Comparison of ENCODE assay signal across 8 cellular contexts in genomic region chr5:36177715-36178556, GRCh38. TPM values are rescaled to one million over a fixed set of nuclear protein-coding genes. Genes with fewer than 3 reads are reported as not detected.
A peak's percentile ranks its signal among the peaks of the same experiment; 100 is the strongest.
DNase-seq lines count a peak whose midpoint lies in the region; ATAC-seq and TF ChIP-seq lines count a peak whose summit lies in the region.

No MANE protein-coding gene starts in this region.

- no peak overlapping the region for H3K4me3 Mint-ChIP-seq in CD4-positive, alpha-beta T cell
- H3K4me3 Mint-ChIP-seq in HFFc6 = no peak overlapping the region

- H3K27ac ChIP-seq in CD4-positive, alpha-beta T cell (ENCODE audit: low read depth, low read length) = no peak overlapping the region
- H3K27ac ChIP-seq in RWPE1 (no peak overlapping the region), psoas muscle (no peak overlapping the region)

- H3K27me3 ChIP-seq in CD4-positive, alpha-beta T cell (ENCODE audit: control insufficient read depth, insufficient read depth, low read length) = no peaks in the 10 kb centered on the region
- H3K27me3 ChIP-seq in psoas muscle (ENCODE audit: insufficient read depth in 3 of 3, low read length in 2 of 3) = no peaks in the 10 kb centered on the region

- H3K4me3 ChIP-seq in fibroblast of mammary gland (ENCODE audit: control insufficient read depth, low read depth, low read length) (no peak overlapping the region), psoas muscle (no peak overlapping the region)

- H3K9me3 ChIP-seq in CD4-positive, alpha-beta T cell (ENCODE audit: control insufficient read depth, low read length) = no peaks in the 10 kb centered on the region
- H3K9me3 ChIP-seq in psoas muscle = no peaks in the 10 kb centered on the region

- POLR2A ChIA-PET in CD4-positive, alpha-beta T cell (lab: Charles Lee) = interaction anchor here (1.1 kb wide), 1 partner anchor 64 kb away, joined by 4 read pairs; the partner anchor contains the start of gene NADK2
- POLR2A ChIA-PET in RWPE1 (lab: Yijun Ruan, JAX; ENCODE audit: low non-redundant PET) = no interaction called here

- ATAC-seq in CD4-positive, alpha-beta T cell (ENCODE audit: poor library complexity) = no peak
- ATAC-seq in psoas muscle (peak in 2 of 4 donors; percentile 50 to 79), HG03025 (IDR thresholded peaks at IDR 0.05; ENCODE audit: low FRiP score, unreplicated experiment) (no peak), GM19463 (IDR thresholded peaks at IDR 0.05; ENCODE audit: unreplicated experiment) (no peak)
- no peak for ATAC-seq in activated naive CD4-positive, alpha-beta T cell treated with anti-CD3 and anti-CD28 coated beads, Interleukin-2, amount 50 U/mL, for 72 hours

- intact Hi-C loops in CD4-positive, alpha-beta T cell (cut with DNase I, micrococcal nuclease) = no loop called here
- intact Hi-C loops in psoas muscle (cut with DNase I) = loop anchor here in 1 of 2 donors (5.0 to 10.0 kb wide), 2 partner anchors 47 to 129 kb away; no protein-coding TSS in a partner anchor

- H3K36me3 ChIP-seq in psoas muscle (ENCODE audit: insufficient read depth in 1 of 2, low read depth in 1 of 2) = peaks cover 8 to 90% of the 10 kb centered on the region in 2 donors

- H3K27ac Mint-ChIP-seq in CD4-positive, alpha-beta T cell = no peak overlapping the region
- no peak overlapping the region for H3K27ac Mint-ChIP-seq in HFFc6
- H3K27ac Mint-ChIP-seq in activated naive CD4-positive, alpha-beta T cell treated with anti-CD3 and anti-CD28 coated beads, Interleukin-2, amount 50 U/mL, for 72 hours = peak overlapping the region in 1 of 2 donors; percentile 62

- 67 to 69% (median 68%) methylated on average over 3 of the region's 3 CpGs for WGBS in psoas muscle, 3 donors

- DNase-seq in CD4-positive, alpha-beta T cell = no peak
- peak; percentile 37 for DNase-seq in HFFc6
- DNase-seq in RWPE1 (ENCODE audit: low spot score) = peak; percentile 41
- peak; percentile 71 for DNase-seq in fibroblast of mammary gland (ENCODE audit: low read depth)
- no peak for DNase-seq in psoas muscle
- no peak for DNase-seq in activated naive CD4-positive, alpha-beta T cell treated with anti-CD3 and anti-CD28 coated beads, Interleukin-2, amount 50 U/mL, for 72 hours (ENCODE audit: low spot score in 2 of 2)

- H3K4me1 Mint-ChIP-seq in CD4-positive, alpha-beta T cell (ENCODE audit: low read depth) = no peaks in the 10 kb centered on the region
- no peaks in the 10 kb centered on the region for H3K4me1 Mint-ChIP-seq in HFFc6 (ENCODE audit: low read depth)

- peak; percentile 12 for TF ChIP-seq CTCF in CD4-positive, alpha-beta T cell (IDR thresholded peaks at IDR 0.05)
- peak; percentile 81 for TF ChIP-seq CTCF in HFFc6 (IDR thresholded peaks at IDR 0.05)
- peak; percentile 80 for TF ChIP-seq CTCF in RWPE1 (conservative IDR thresholded peaks at IDR 0.05; ENCODE audit: low read depth)
- TF ChIP-seq CTCF in fibroblast of mammary gland (conservative IDR thresholded peaks at IDR 0.05; ENCODE audit: control insufficient read depth, insufficient read depth, low read depth, low read length) = peak; percentile 65
- peak; percentile 53 for TF ChIP-seq CTCF in psoas muscle (IDR thresholded peaks at IDR 0.05)

- no peaks in the 10 kb centered on the region for H3K27me3 Mint-ChIP-seq in CD4-positive, alpha-beta T cell
- H3K27me3 Mint-ChIP-seq in HFFc6 (ENCODE audit: insufficient read depth) = no peaks in the 10 kb centered on the region

- H3K36me3 Mint-ChIP-seq in CD4-positive, alpha-beta T cell (ENCODE audit: low read depth) = peaks cover 93% of the 10 kb centered on the region
- peaks cover 47% of the 10 kb centered on the region for H3K36me3 Mint-ChIP-seq in HFFc6 (ENCODE audit: low read depth)
- peaks cover 0 to 20% of the 10 kb centered on the region in 2 donors for H3K36me3 Mint-ChIP-seq in activated naive CD4-positive, alpha-beta T cell treated with anti-CD3 and anti-CD28 coated beads, Interleukin-2, amount 50 U/mL, for 72 hours

- no peaks in the 10 kb centered on the region for H3K4me1 ChIP-seq in psoas muscle

- CTCF ChIA-PET in CD4-positive, alpha-beta T cell (lab: Charles Lee) = interaction anchor here (1.2 kb wide), 1 partner anchor 10 kb away, joined by 3 read pairs; no protein-coding TSS in a partner anchor
- CTCF ChIA-PET in RWPE1 (lab: Yijun Ruan, JAX) = interaction anchor here (0.5 to 1.6 kb wide), 8 partner anchors 49 to 1040 kb away, joined by 3 to 8 read pairs (median 6); no protein-coding TSS in a partner anchor

- no peaks in the 10 kb centered on the region for H3K9me3 Mint-ChIP-seq in CD4-positive, alpha-beta T cell
- H3K9me3 Mint-ChIP-seq in HFFc6 = no peaks in the 10 kb centered on the region
- H3K9me3 Mint-ChIP-seq in activated naive CD4-positive, alpha-beta T cell treated with anti-CD3 and anti-CD28 coated beads, Interleukin-2, amount 50 U/mL, for 72 hours = no peaks in the 10 kb centered on the region

RNA-seq across cellular contexts. Expression of gene SKP2, which starts 26.0 kb away (rescaled TPM):
- 1 to 10 TPM; 6.3 to 7.2 TPM for total RNA-seq in CD4-positive, alpha-beta T cell
- 10 to 100 TPM; 58.4 to 71.6 (median 67.9) TPM for total RNA-seq in HFFc6 (2021; fragmentation: NEBNext Ultra II Directional; extraction: Animal tissue kit (Norgen Biotek cat#: 25700))
- total RNA-seq in psoas muscle = 1 to 10 TPM; 3.0 to 5.3 (median 4.2) TPM
- polyA plus RNA-seq in psoas muscle = 1 to 10 TPM; 1.3 to 6.6 (median 2.4) TPM
- 10 to 100 TPM; 48.1 to 50.3 TPM for total RNA-seq in activated naive CD4-positive, alpha-beta T cell treated with anti-CD3 and anti-CD28 coated beads, Interleukin-2, amount 50 U/mL, for 72 hours

RNA-seq across cellular contexts. Expression of gene LMBRD2, which starts 26.2 kb away (rescaled TPM):
- total RNA-seq in CD4-positive, alpha-beta T cell = 1 to 10 TPM; 4.1 to 4.2 TPM
- 10 to 100 TPM in 5 of 6 experiments, 1 to 10 TPM in 1; 9.7 to 15.7 (median 12.7) TPM for total RNA-seq in HFFc6 (2021; fragmentation: NEBNext Ultra II Directional; extraction: Animal tissue kit (Norgen Biotek cat#: 25700))
- 10 to 100 TPM; 13.7 to 22.8 (median 18.9) TPM for total RNA-seq in psoas muscle
- 10 to 100 TPM in 1 of 3 donors, 1 to 10 TPM in 2; 3.0 to 17.4 (median 3.6) TPM for polyA plus RNA-seq in psoas muscle
- total RNA-seq in activated naive CD4-positive, alpha-beta T cell treated with anti-CD3 and anti-CD28 coated beads, Interleukin-2, amount 50 U/mL, for 72 hours = 10 to 100 TPM in 1 of 2 donors, 1 to 10 TPM in 1; 6.7 to 12.9 TPM

Comparison
In these comparisons a context has a peak if more than half of its experiments do, and no peak if none do; other contexts are left out.
1. DNase-seq: peak in HFFc6 (single experiment), RWPE1 (single experiment) and fibroblast of mammary gland (single experiment); none in CD4-positive, alpha-beta T cell (0 of 10), psoas muscle (0 of 2) and activated naive CD4-positive, alpha-beta T cell treated with anti-CD3 and anti-CD28 coated beads, Interleukin-2, amount 50 U/mL, for 72 hours (0 of 2).
2. CTCF ChIP-seq: peak in every context shown above with its lines; median percentile 81 in HFFc6; 80 in RWPE1; 65 in fibroblast of mammary gland; 53 in psoas muscle; 12 in CD4-positive, alpha-beta T cell.
3. RNA of gene SKP2, which starts 26.0 kb away (total RNA-seq): 58.4 to 71.6 TPM in HFFc6 and 48.1 to 50.3 TPM in activated naive CD4-positive, alpha-beta T cell treated with anti-CD3 and anti-CD28 coated beads, Interleukin-2, amount 50 U/mL, for 72 hours; 6.3 to 7.2 TPM in CD4-positive, alpha-beta T cell and 3.0 to 5.3 TPM in psoas muscle; every median in the first group is over 4 times any median in the second.